In genomic region chr1:172616646-172617045, GRCh38 we compare ENCODE assay signal across 18 cellular contexts.
DNase-seq lines count a peak whose midpoint lies in the region; ATAC-seq and TF ChIP-seq lines count a peak whose summit lies in the region.
"Had no signal": no experiment of that assay in that cellular context is flagged by ENCODE, and none has a peak within 500 bp of the region (broad histone marks: within the 10 kb centered on the region; RNA-seq: fewer than 3 reads in every experiment).

No MANE protein-coding gene starts in this region.

- peak overlapping the region; percentile 37 for H3K27ac Mint-ChIP-seq in dendritic cell treated with granulocyte-macrophage colony-stimulating factor and Interleukin-4, amounts not matched to agents 40 ng/mL and 50 ng/mL, for 4 days
- H3K27ac Mint-ChIP-seq: CD4-positive, CD25-positive, alpha-beta regulatory T cell had no signal

- H3K4me3 Mint-ChIP-seq in dendritic cell treated with granulocyte-macrophage colony-stimulating factor and Interleukin-4, amounts not matched to agents 40 ng/mL and 50 ng/mL, for 4 days, result no peak overlapping the region
- H3K4me3 Mint-ChIP-seq: CD4-positive, CD25-positive, alpha-beta regulatory T cell had no signal

- H3K4me3 ChIP-seq in KMS-11 (IDR thresholded peaks at IDR 0.05; ENCODE audit: insufficient read depth, low read depth, low read length) (no peak overlapping the region), SK-N-MC (peak overlapping the region; percentile 64)

- H3K4me1 ChIP-seq in KMS-11 (ENCODE audit: low read depth, poor library complexity, severe bottlenecking), result peaks cover 20% of the 10 kb centered on the region
- H3K4me1 ChIP-seq: BE2C had no signal

- H2AFZ ChIP-seq in KMS-11 (ENCODE audit: low read depth), result peak overlapping the region; percentile 3; the same call in 1 of the 2 replicates

- intact Hi-C loops in dendritic cell treated with granulocyte-macrophage colony-stimulating factor and Interleukin-4, amounts not matched to agents 40 ng/mL and 50 ng/mL, for 4 days (cut with micrococcal nuclease), result no loop called here

- peak overlapping the region; percentile 7; the same call in 1 of the 2 replicates for H3K9ac ChIP-seq in KMS-11
- H3K9ac ChIP-seq in SK-N-MC (ENCODE audit: insufficient read length), result peak overlapping the region; percentile 63

- peaks cover 21% of the 10 kb centered on the region for H3K4me1 Mint-ChIP-seq in dendritic cell treated with granulocyte-macrophage colony-stimulating factor and Interleukin-4, amounts not matched to agents 40 ng/mL and 50 ng/mL, for 4 days (ENCODE audit: low read depth)

- no peaks in the 10 kb centered on the region for H3K27me3 ChIP-seq in KMS-11 (ENCODE audit: insufficient read depth, low read depth)
- H3K27me3 ChIP-seq: BE2C had no signal

- TF ChIP-seq CTCF in KMS-11 (conservative IDR thresholded peaks at IDR 0.05; ENCODE audit: low read depth, low read length), result no peak

- H3K4me2 ChIP-seq in KMS-11, result no peak overlapping the region

- ATAC-seq in HG02642 (IDR thresholded peaks at IDR 0.05; ENCODE audit: poor library complexity, unreplicated experiment), result no peak
- ATAC-seq: HCT116, Panc1 had no signal

- H3K79me2 ChIP-seq in KMS-11 (ENCODE audit: insufficient read depth, low read depth), result no peaks in the 10 kb centered on the region

- peaks cover 32% of the 10 kb centered on the region for H3K9me3 Mint-ChIP-seq in dendritic cell treated with granulocyte-macrophage colony-stimulating factor and Interleukin-4, amounts not matched to agents 40 ng/mL and 50 ng/mL, for 4 days

- H3K9me3 ChIP-seq in SK-N-MC (ENCODE audit: low read depth, low read length), result peaks cover 22% of the 10 kb centered on the region; the same call in 1 of the 2 replicates
- H3K9me3 ChIP-seq: BE2C had no signal

- H3K27ac ChIP-seq in KMS-11, result peak overlapping the region; percentile 71
- peak overlapping the region; percentile 98 for H3K27ac ChIP-seq in SK-N-MC

- H3K36me3 Mint-ChIP-seq in dendritic cell treated with granulocyte-macrophage colony-stimulating factor and Interleukin-4, amounts not matched to agents 40 ng/mL and 50 ng/mL, for 4 days (ENCODE audit: low read depth), result peaks cover 12% of the 10 kb centered on the region

- H3K36me3 ChIP-seq in KMS-11 (ENCODE audit: insufficient read depth) (no peaks in the 10 kb centered on the region), SK-N-MC (ENCODE audit: insufficient read depth, low read length) (peaks cover 2% of the 10 kb centered on the region; the same call in 1 of the 2 replicates)
- H3K36me3 ChIP-seq: BE2C had no signal

- H3K27me3 Mint-ChIP-seq in dendritic cell treated with granulocyte-macrophage colony-stimulating factor and Interleukin-4, amounts not matched to agents 40 ng/mL and 50 ng/mL, for 4 days, result no peaks in the 10 kb centered on the region
- H3K27me3 Mint-ChIP-seq: CD4-positive, CD25-positive, alpha-beta regulatory T cell had no signal

- H4K20me1 ChIP-seq in KMS-11 (ENCODE audit: insufficient read depth), result no peaks in the 10 kb centered on the region

- DNase-seq in GF-D8 (lab: John Stamatoyannopoulos, UW) (peak; percentile 58), SK-N-MC (ENCODE audit: low read depth, low spot score) (peak; percentile 85), retina (no peak)
- DNase-seq in activated CD8-positive, alpha-beta memory T cell treated with anti-CD3 and anti-CD28 coated beads, Interleukin-2, amount 50 U/mL, for 48 hours, result no peak
- DNase-seq: BE2C; CD4-positive, CD25-positive, alpha-beta regulatory T cell; DMS79; MM.1S; NCI-H1105 treated with DMSO at 0.1 percent for 48 hours; NCI-H2081; NCI-H2171; NCI-H524 treated with DMSO at 0.1 percent for 48 hours; T-helper 2 cell had no signal

Comparison
In these comparisons a context has a peak if more than half of its experiments do, and no peak if none do; other contexts are left out.
1. DNase-seq: peak in GF-D8 (single experiment) and SK-N-MC (single experiment); none in activated CD8-positive, alpha-beta memory T cell treated with anti-CD3 and anti-CD28 coated beads, Interleukin-2, amount 50 U/mL, for 48 hours (single experiment) and retina (single experiment).